ENCODE assay signal across 13 cellular contexts in the genomic region with DNA sequence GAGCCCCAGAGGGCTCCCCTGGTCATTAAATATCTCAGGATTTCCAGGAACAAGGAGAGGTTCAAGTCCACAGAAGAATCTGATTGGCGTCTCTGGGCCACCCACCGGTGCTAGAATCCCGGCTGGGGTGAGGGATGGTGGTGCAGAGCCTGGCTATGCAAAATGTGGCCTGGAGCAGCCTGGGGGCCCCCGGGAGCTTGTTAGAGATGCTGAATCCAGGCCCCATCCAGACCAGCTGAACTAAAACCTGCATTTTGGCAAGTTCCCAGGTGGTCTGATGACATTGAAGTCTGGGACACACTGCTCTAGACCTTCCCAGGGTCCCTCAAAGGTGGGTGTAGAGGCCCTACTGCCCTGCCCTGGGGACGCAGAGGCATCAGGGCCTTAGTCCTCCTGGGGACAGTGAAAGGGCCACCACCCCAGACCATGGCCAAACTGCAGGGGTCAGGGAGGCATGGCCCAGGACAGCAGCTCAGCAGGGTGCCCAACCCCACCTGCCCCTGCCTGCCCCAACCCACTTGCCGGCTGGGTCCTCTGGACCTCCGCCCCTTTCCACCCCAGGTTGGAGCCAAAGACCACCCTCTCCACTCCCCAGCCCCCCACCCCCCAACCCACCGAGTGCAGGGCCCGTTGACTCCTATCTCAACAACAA. TPM values are rescaled to one million over a fixed set of nuclear protein-coding genes. Genes with fewer than 3 reads are reported as not detected.
"Had no signal": no experiment of that assay in that cellular context is flagged by ENCODE, and none has a peak within 500 bp of the region (broad histone marks: within the 10 kb centered on the region; RNA-seq: fewer than 3 reads in every experiment).

No MANE protein-coding gene starts in this region.

- DNase-seq: activated CD4-positive, CD25-positive, alpha-beta regulatory T cell; activated naive CD4-positive, alpha-beta T cell treated with anti-CD3 and anti-CD28 coated beads, Interleukin-2, amount 50 U/mL, for 16 hours; activated T-cell treated with anti-CD3 and anti-CD28 coated beads, Interleukin-2, amount 50 U/mL, for 1 hour; endodermal cell; mesenchymal stem cell; stimulated activated CD4-positive, alpha-beta T cell treated with anti-CD3 and anti-CD28 coated beads, Interleukin-4, amount 100 ng/mL, for 24 hours; stimulated activated naive CD8-positive, alpha-beta T cell treated with anti-CD3 and anti-CD28 coated beads, Interleukin-15, Interleukin-2, amounts not matched to agents 100 U/mL and 50 U/mL, for 24 hours had no signal

- ATAC-seq: gastrocnemius medialis; stimulated activated naive CD8-positive, alpha-beta T cell treated with anti-CD3 and anti-CD28 coated beads, Interleukin-15, Interleukin-2, amounts not matched to agents 100 U/mL and 50 U/mL, for 24 hours had no signal

- H3K4me1 ChIP-seq: SJSA1 had no signal

- H3K27ac ChIP-seq: dorsolateral prefrontal cortex, gastrocnemius medialis, ovary, SJSA1 had no signal

- H3K4me3 ChIP-seq: dorsolateral prefrontal cortex, gastrocnemius medialis, ovary, SJSA1, skin epidermis had no signal

- H3K27me3 ChIP-seq: dorsolateral prefrontal cortex, gastrocnemius medialis, ovary, SJSA1 had no signal

- H3K36me3 ChIP-seq: gastrocnemius medialis, ovary, SJSA1 had no signal

- H3K9me3 ChIP-seq: gastrocnemius medialis, ovary had no signal

RNA-seq across cellular contexts. Expression of a gene that starts 34.7 kb away (rescaled TPM):
- total RNA-seq: activated T-helper 2 cell treated with anti-CD3 and anti-CD28 coated beads, Interferon-gamma antibody, Interleukin-2, Interleukin-4, amounts not matched to agents 10 μg/mL and 5 μg/mL and 100 μg/mL, durations not matched to agents 14 hours and 24 hours and 36 hours had no signal
